In genomic region chr17:78184311-78184710, GRCh38 we compare ENCODE assay signal across 18 cellular contexts. TPM values are rescaled to one million over a fixed set of nuclear protein-coding genes. Genes with fewer than 3 reads are reported as not detected.
DNase-seq lines count a peak whose midpoint lies in the region; ATAC-seq and TF ChIP-seq lines count a peak whose summit lies in the region.
"Had no signal": no experiment of that assay in that cellular context is flagged by ENCODE, and none has a peak within 500 bp of the region (broad histone marks: within the 10 kb centered on the region; RNA-seq: fewer than 3 reads in every experiment).

No MANE protein-coding gene starts in this region.

- DNase-seq in endodermal cell (peak; percentile 45), osteoblast (ENCODE audit: insufficient read length, low spot score, missing footprints) (peak; percentile 52), activated gamma-delta T cell (lab: John Stamatoyannopoulos, UW) (no peak)
- DNase-seq: activated CD4-positive, alpha-beta T cell treated with anti-CD3 and anti-CD28 coated beads for 4 hours; activated T-cell treated with anti-CD3 and anti-CD28 coated beads, Interleukin-2, amount 50 U/mL, for 72 hours; DMS53; GOT3; NCI-H82; SHP77 had no signal

- H3K4me1 ChIP-seq in Loucy (ENCODE audit: insufficient read depth, low read length, poor library complexity, severe bottlenecking) (peaks cover 29% of the 10 kb centered on the region), endodermal cell (ENCODE audit: control insufficient read depth, insufficient read depth, low read length) (peaks cover 3% of the 10 kb centered on the region), osteoblast (ENCODE audit: insufficient read depth, low read length) (peaks cover 13% of the 10 kb centered on the region)

- H3K9me3 ChIP-seq in Loucy (ENCODE audit: insufficient read depth, low read depth, low read length) (no peaks in the 10 kb centered on the region), endodermal cell (ENCODE audit: control insufficient read depth, low read length) (no peaks in the 10 kb centered on the region), osteoblast (ENCODE audit: low read depth, low read length) (no peaks in the 10 kb centered on the region)
- H3K9me3 ChIP-seq: neutrophil had no signal

- peak overlapping the region; percentile 75 for H3K4me2 ChIP-seq in Loucy (ENCODE audit: low read depth, low read length, poor library complexity, severe bottlenecking)
- H3K4me2 ChIP-seq in osteoblast (ENCODE audit: insufficient read depth, low read length), result no peak overlapping the region

- no peak for TF ChIP-seq CTCF in C4-2B (conservative IDR thresholded peaks at IDR 0.05)
- no peak for TF ChIP-seq CTCF in Loucy (conservative IDR thresholded peaks at IDR 0.05; ENCODE audit: low read length)
- TF ChIP-seq CTCF in endodermal cell (conservative IDR thresholded peaks at IDR 0.05), result no peak
- no peak for TF ChIP-seq CTCF in osteoblast (IDR thresholded peaks at IDR 0.05; ENCODE audit: extremely low read depth, low read depth, low read length)

- no peaks in the 10 kb centered on the region for H3K9me3 Mint-ChIP-seq in endodermal cell
- H3K9me3 Mint-ChIP-seq: activated T-cell treated with anti-CD3 and anti-CD28 coated beads, Interleukin-2, amount 50 U/mL, for 72 hours had no signal

- peak overlapping the region; percentile 78 for H3K4me3 Mint-ChIP-seq in endodermal cell

- H3K36me3 Mint-ChIP-seq in endodermal cell (ENCODE audit: low read depth), result peaks cover 46% of the 10 kb centered on the region

- peak overlapping the region; percentile 11 for H3K4me3 ChIP-seq in Loucy (ENCODE audit: low read length, poor library complexity, severe bottlenecking)
- peak overlapping the region; percentile 82 for H3K4me3 ChIP-seq in endodermal cell (ENCODE audit: low read length)
- no peak overlapping the region for H3K4me3 ChIP-seq in osteoblast (ENCODE audit: insufficient read depth, low read length)

- H3K9me2 ChIP-seq in Loucy (replicated peaks; ENCODE audit: low read depth, low read length), result no peaks in the 10 kb centered on the region

- H2AFZ ChIP-seq in Loucy (ENCODE audit: low read length) (no peak overlapping the region), osteoblast (ENCODE audit: low read length) (peak overlapping the region; percentile 3)

- peaks cover 17% of the 10 kb centered on the region; the same call in 1 of the 2 replicates for H3K36me3 ChIP-seq in Loucy (ENCODE audit: insufficient read depth, low read length)
- H3K36me3 ChIP-seq in endodermal cell (ENCODE audit: control insufficient read depth, insufficient read depth, low read length), result peaks cover 56% of the 10 kb centered on the region
- no peaks in the 10 kb centered on the region for H3K36me3 ChIP-seq in osteoblast (ENCODE audit: insufficient read depth, low read length)
- H3K36me3 ChIP-seq: neutrophil had no signal

- H3K27me3 ChIP-seq in Loucy (ENCODE audit: insufficient read depth, low read length, poor library complexity, severe bottlenecking) (no peaks in the 10 kb centered on the region), endodermal cell (ENCODE audit: control insufficient read depth, insufficient read depth, low read length, poor library complexity, severe bottlenecking) (no peaks in the 10 kb centered on the region), osteoblast (ENCODE audit: insufficient read depth, low read length) (no peaks in the 10 kb centered on the region)
- H3K27me3 ChIP-seq: neutrophil had no signal

- no peaks in the 10 kb centered on the region for H3K27me3 Mint-ChIP-seq in endodermal cell (ENCODE audit: insufficient read depth)
- H3K27me3 Mint-ChIP-seq: B cell had no signal

- H3K27ac ChIP-seq in C4-2B, result peak overlapping the region; percentile 92
- H3K27ac ChIP-seq in endodermal cell (ENCODE audit: low read depth, low read length), result no peak overlapping the region
- H3K27ac ChIP-seq in osteoblast (ENCODE audit: low read depth, low read length), result no peak overlapping the region
- H3K27ac ChIP-seq: neutrophil had no signal

- H3K79me2 ChIP-seq in Loucy (ENCODE audit: insufficient read depth, low read length) (peaks cover 53% of the 10 kb centered on the region), osteoblast (ENCODE audit: insufficient read depth, low read length) (peaks cover 12% of the 10 kb centered on the region)

- no peaks in the 10 kb centered on the region for H3F3A ChIP-seq in Loucy (ENCODE audit: low read depth)

- H3K9ac ChIP-seq in Loucy (ENCODE audit: low read depth, low read length, poor library complexity, severe bottlenecking), result no peak overlapping the region
- H3K9ac ChIP-seq in endodermal cell (ENCODE audit: extremely low read depth, low read length, poor library complexity, severe bottlenecking), result no peak overlapping the region

- ATAC-seq in HG03521 (IDR thresholded peaks at IDR 0.05; ENCODE audit: unreplicated experiment) (no peak), GM18520 (IDR thresholded peaks at IDR 0.05; ENCODE audit: unreplicated experiment) (no peak), HG02885 (IDR thresholded peaks at IDR 0.05; ENCODE audit: poor library complexity, unreplicated experiment) (no peak)
- ATAC-seq: activated T-cell treated with anti-CD3 and anti-CD28 coated beads, Interleukin-2, amount 50 U/mL, for 72 hours; sciatic nerve had no signal

- no peak overlapping the region for H3K27ac Mint-ChIP-seq in endodermal cell
- H3K27ac Mint-ChIP-seq: activated T-cell treated with anti-CD3 and anti-CD28 coated beads, Interleukin-2, amount 50 U/mL, for 72 hours had no signal

- 92 to 97% methylated on average over 5 to 9 of the region's 9 CpGs for WGBS in endodermal cell (ENCODE audit: insufficient coverage in 1 of 2, insufficient read length in 1 of 2), 2 experiments

- H4K20me1 ChIP-seq in Loucy (ENCODE audit: insufficient read depth, low read length, poor library complexity, severe bottlenecking) (peaks cover 6% of the 10 kb centered on the region), osteoblast (ENCODE audit: insufficient read depth, low read length) (no peaks in the 10 kb centered on the region)

- peaks cover 22% of the 10 kb centered on the region for H3K4me1 Mint-ChIP-seq in endodermal cell

RNA-seq across cellular contexts. Expression of gene TK1, which starts 2.5 kb away (rescaled TPM):
- total RNA-seq in endodermal cell, result 10 to 100 TPM; 81.0 to 97.4 TPM
- polyA plus RNA-seq in endodermal cell (2013, experiment 1 of 2), result 44.3 TPM
- polyA plus RNA-seq in endodermal cell (2013, experiment 2 of 2), result 48.8 TPM
- total RNA-seq in osteoblast, result 17.7 and 23.9 TPM in 2 replicates

RNA-seq across cellular contexts. Expression of gene AFMID, which starts 2.9 kb away (rescaled TPM):
- total RNA-seq in endodermal cell (10 to 100 TPM; 46.5 to 52.4 TPM), osteoblast (20.0 and 23.2 TPM in 2 replicates)
- polyA plus RNA-seq in endodermal cell (2013, experiment 1 of 2), result 52.0 TPM
- 48.2 TPM for polyA plus RNA-seq in endodermal cell (2013, experiment 2 of 2)

RNA-seq across cellular contexts. Expression of gene SYNGR2, which starts 15.9 kb away (rescaled TPM):
- total RNA-seq in endodermal cell (10 to 100 TPM; 39.2 to 39.6 TPM), osteoblast (1.5 and 3.3 TPM in 2 replicates)
- polyA plus RNA-seq in endodermal cell (2013, experiment 1 of 2), result 21.7 TPM
- 16.9 TPM for polyA plus RNA-seq in endodermal cell (2013, experiment 2 of 2)

RNA-seq across cellular contexts. Expression of gene BIRC5, which starts 29.7 kb away (rescaled TPM):
- 10 to 100 TPM; 59.7 to 89.6 TPM for total RNA-seq in endodermal cell
- polyA plus RNA-seq in endodermal cell (2013, experiment 1 of 2), result 113 TPM
- 112 TPM for polyA plus RNA-seq in endodermal cell (2013, experiment 2 of 2)
- total RNA-seq in osteoblast, result 8.0 and 11.5 TPM in 2 replicates
- total RNA-seq: mesenteric fat pad had no signal

RNA-seq across cellular contexts. Expression of gene C17orf99, which starts 38.1 kb away (rescaled TPM):
- not detected for total RNA-seq in endodermal cell
- not detected for polyA plus RNA-seq in endodermal cell (2013, experiment 1 of 2)
- not detected for polyA plus RNA-seq in endodermal cell (2013, experiment 2 of 2)
- not detected in 2 replicates for total RNA-seq in osteoblast
- total RNA-seq: mesenteric fat pad had no signal
